ENCODE assay signal across 11 cellular contexts in the genomic region with DNA sequence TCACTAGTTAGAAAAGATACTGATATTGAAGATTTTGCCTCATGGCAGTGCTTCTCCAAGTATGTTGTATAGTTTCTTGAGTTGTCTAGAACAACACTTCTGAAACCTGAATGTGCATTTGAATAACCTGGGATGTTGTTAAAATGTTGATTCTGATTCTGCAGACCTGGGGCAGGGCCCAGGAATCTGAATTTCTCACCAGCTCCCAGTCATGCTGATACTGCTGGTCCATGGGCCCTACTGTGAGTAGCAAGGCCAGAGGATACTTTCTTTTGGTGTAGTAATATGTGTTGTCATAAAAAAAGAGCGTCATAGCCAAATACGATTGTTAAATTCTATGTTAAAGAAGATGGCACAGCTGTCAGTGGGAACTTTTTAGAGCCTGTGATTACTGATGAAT. TPM values are rescaled to one million over a fixed set of nuclear protein-coding genes. Genes with fewer than 3 reads are reported as not detected.
A peak's percentile ranks its signal among the peaks of the same experiment; 100 is the strongest.
DNase-seq lines count a peak whose midpoint lies in the region; ATAC-seq, FAIRE-seq and TF ChIP-seq lines count a peak whose summit lies in the region.
"Had no signal": no experiment of that assay in that cellular context is flagged by ENCODE, and none has a peak within 500 bp of the region (broad histone marks: within the 10 kb centered on the region; RNA-seq: fewer than 3 reads in every experiment).

No MANE protein-coding gene starts in this region.

- H3K4me3 ChIP-seq in breast epithelium (no peak overlapping the region), mammary epithelial cell (replicated peaks in 1 of 3; ENCODE audit: insufficient read depth in 1 of 3, low read depth in 2 of 3, low read length in 3 of 3) (no peak overlapping the region), thoracic aorta (peak overlapping the region; percentile 49)
- H3K4me3 ChIP-seq: prostate gland had no signal

- dilution Hi-C loops in mammary epithelial cell (cut with HindIII; ENCODE audit: low sequenced_read_pairs): no loop called here

- H4K20me1 ChIP-seq in mammary epithelial cell (ENCODE audit: insufficient read depth, low read length): no peaks in the 10 kb centered on the region

- H3K9me3 Mint-ChIP-seq in activated naive CD8-positive, alpha-beta T cell treated with anti-CD3 and anti-CD28 coated beads for 36 hours: no peaks in the 10 kb centered on the region
- no peaks in the 10 kb centered on the region for H3K9me3 Mint-ChIP-seq in memory B cell

- H3K9ac ChIP-seq in mammary epithelial cell (ENCODE audit: insufficient read depth, low read length): no peak overlapping the region

- intact Hi-C loops in breast epithelium (cut with DNase I; ENCODE audit: low total_unique reads) (no loop called here), mammary epithelial cell (cut with micrococcal nuclease) (no loop called here)

- H3K27ac Mint-ChIP-seq in activated naive CD8-positive, alpha-beta T cell treated with anti-CD3 and anti-CD28 coated beads for 36 hours: peak overlapping the region; percentile 98
- H3K27ac Mint-ChIP-seq in memory B cell: peak overlapping the region; percentile 96

- no peak for DNase-seq in breast epithelium (ENCODE audit: low spot score in 2 of 2)
- no peak for DNase-seq in mammary epithelial cell
- no peak for DNase-seq in activated naive CD8-positive, alpha-beta T cell treated with anti-CD3 and anti-CD28 coated beads for 36 hours
- no peak for DNase-seq in memory B cell (ENCODE audit: low spot score in 2 of 2)
- DNase-seq in thoracic aorta (ENCODE audit: low spot score): no peak
- DNase-seq in NCI-H187 treated with DMSO at 0.1 percent for 48 hours (lab: John Stamatoyannopoulos, UW): no peak
- DNase-seq in GM12891 (ENCODE audit: insufficient read length, low spot score): no peak
- DNase-seq: activated effector memory CD4-positive, alpha-beta T cell treated with anti-CD3 and anti-CD28 coated beads, Interleukin-2, amount 50 U/mL, for 16 hours had no signal

- ATAC-seq in memory B cell (ENCODE audit: low read depth) (no peak), thoracic aorta (ENCODE audit: insufficient number of reproducible peaks, low FRiP score, low read depth) (no peak), HG02678 (IDR thresholded peaks at IDR 0.05; ENCODE audit: unreplicated experiment) (no peak)

- no peak overlapping the region for H3K4me2 ChIP-seq in mammary epithelial cell (ENCODE audit: insufficient read depth, low read depth, low read length)

- 94% methylated on average over 2 of the region's 2 CpGs for WGBS in mammary epithelial cell (ENCODE audit: low coverage, missing lambda C conversion rate)

- BruUV-seq in mammary epithelial cell (replicated peaks; lab: Mats Ljungman, UMichigan): no TSS peak

- H3K27me3 Mint-ChIP-seq in activated naive CD8-positive, alpha-beta T cell treated with anti-CD3 and anti-CD28 coated beads for 36 hours: no peaks in the 10 kb centered on the region
- H3K27me3 Mint-ChIP-seq in memory B cell: no peaks in the 10 kb centered on the region

- in situ Hi-C loops in mammary epithelial cell (cut with MboI; ENCODE audit: low sequenced_read_pairs in 2 of 2): no loop called here

- H3K4me1 ChIP-seq in breast epithelium (peaks cover 4 to 8% of the 10 kb centered on the region in 2 donors), mammary epithelial cell (ENCODE audit: insufficient read depth, low read length) (no peaks in the 10 kb centered on the region), thoracic aorta (ENCODE audit: control insufficient read depth in 1 of 2, low read depth in 2 of 2) (peaks cover 8 to 24% of the 10 kb centered on the region in 2 donors)

- H3K36me3 ChIP-seq in breast epithelium (no peaks in the 10 kb centered on the region), mammary epithelial cell (ENCODE audit: insufficient read depth, low read length) (no peaks in the 10 kb centered on the region), thoracic aorta (no peaks in the 10 kb centered on the region)
- H3K36me3 ChIP-seq: prostate gland had no signal

- TF ChIP-seq POLR2A in breast epithelium (IDR thresholded peaks at IDR 0.05) (no peak), GM12891 (IDR thresholded peaks at IDR 0.05; ENCODE audit: low read depth, low read length) (no peak)

- no peak overlapping the region for H2AFZ ChIP-seq in mammary epithelial cell (ENCODE audit: low read depth, low read length)

- no peak for TF ChIP-seq CTCF in breast epithelium (IDR thresholded peaks at IDR 0.05)
- TF ChIP-seq CTCF in mammary epithelial cell (conservative IDR thresholded peaks at IDR 0.05 in 1 of 2, IDR thresholded peaks at IDR 0.05 in 1 of 2; ENCODE audit: extremely low read depth in 1 of 2, insufficient read depth in 1 of 2, low read depth in 1 of 2, low read length in 2 of 2): no peak
- TF ChIP-seq CTCF in thoracic aorta (IDR thresholded peaks at IDR 0.05): no peak

- H3K9me3 ChIP-seq in breast epithelium: no peaks in the 10 kb centered on the region
- H3K9me3 ChIP-seq in mammary epithelial cell (replicated peaks; ENCODE audit: insufficient read depth, low read length): no peaks in the 10 kb centered on the region
- H3K9me3 ChIP-seq in thoracic aorta: no peaks in the 10 kb centered on the region
- H3K9me3 ChIP-seq: prostate gland had no signal

- CTCF ChIA-PET in mammary epithelial cell (lab: Charles Lee; ENCODE audit: low non-redundant PET): no interaction called here

- peak overlapping the region; percentile 74 for H3K4me3 Mint-ChIP-seq in activated naive CD8-positive, alpha-beta T cell treated with anti-CD3 and anti-CD28 coated beads for 36 hours
- peak overlapping the region; percentile 95 for H3K4me3 Mint-ChIP-seq in memory B cell

- H3K36me3 Mint-ChIP-seq in activated naive CD8-positive, alpha-beta T cell treated with anti-CD3 and anti-CD28 coated beads for 36 hours: peaks cover 33% of the 10 kb centered on the region
- H3K36me3 Mint-ChIP-seq in memory B cell: peaks cover 1% of the 10 kb centered on the region

- H3K79me2 ChIP-seq in mammary epithelial cell (ENCODE audit: insufficient read depth, low read length): no peaks in the 10 kb centered on the region

- peak overlapping the region; percentile 19 to 34 for H3K27ac ChIP-seq in breast epithelium
- H3K27ac ChIP-seq in mammary epithelial cell (ENCODE audit: insufficient read depth, low read depth, low read length): no peak overlapping the region
- peak overlapping the region in 1 of 2 donors; percentile 22 for H3K27ac ChIP-seq in thoracic aorta

- H3K27me3 ChIP-seq in breast epithelium (no peaks in the 10 kb centered on the region), mammary epithelial cell (ENCODE audit: insufficient read depth, low read length) (no peaks in the 10 kb centered on the region), thoracic aorta (replicated peaks; ENCODE audit: insufficient read depth) (no peaks in the 10 kb centered on the region)

- H3K4me1 Mint-ChIP-seq in activated naive CD8-positive, alpha-beta T cell treated with anti-CD3 and anti-CD28 coated beads for 36 hours: peaks cover 79% of the 10 kb centered on the region
- peaks cover 27% of the 10 kb centered on the region for H3K4me1 Mint-ChIP-seq in memory B cell

- FAIRE-seq in GM12891 (lab: Jason Lieb, UNC): no peak

TF ChIP-seq in GM12891, 5 proteins besides CTCF, POLR2A, EP300 and RAD21:
- TF ChIP-seq PAX5 (IDR thresholded peaks at IDR 0.05; ENCODE audit: insufficient read depth, low read length, severe bottlenecking) (no peak), SPI1 (IDR thresholded peaks at IDR 0.05; ENCODE audit: low read depth, low read length) (no peak), POLR2AphosphoS5 (IDR thresholded peaks at IDR 0.05; ENCODE audit: low read depth, low read length) (no peak), TAF1 (IDR thresholded peaks at IDR 0.05; ENCODE audit: low read depth, low read length) (no peak), POU2F2 (IDR thresholded peaks at IDR 0.05; ENCODE audit: low read depth, low read length) (no peak)

RNA-seq across cellular contexts. Expression of a gene that starts 41.6 kb away (rescaled TPM):
- total RNA-seq in breast epithelium: under 1 TPM in 2 of 3 donors, not detected in 1; 0.15 to 0.64 TPM
- total RNA-seq in mammary epithelial cell: not detected
- not detected for polyA plus RNA-seq in mammary epithelial cell
- polyA minus RNA-seq in mammary epithelial cell: not detected
- not detected for total RNA-seq in activated naive CD8-positive, alpha-beta T cell treated with anti-CD3 and anti-CD28 coated beads for 36 hours
- under 1 TPM in 1 of 2 donors, not detected in 1; 0.41 TPM for total RNA-seq in thoracic aorta
- not detected for polyA plus RNA-seq in GM12891 (2012; ENCODE audit: low read depth, missing spikeins)
- polyA plus RNA-seq: BJ had no signal
